Comparison of ENCODE assay signal across 18 cellular contexts in genomic region chr10:77121829-77122228, GRCh38.
DNase-seq lines count a peak whose midpoint lies in the region; ATAC-seq and TF ChIP-seq lines count a peak whose summit lies in the region.
"Had no signal": no experiment of that assay in that cellular context is flagged by ENCODE, and none has a peak within 500 bp of the region (broad histone marks: within the 10 kb centered on the region; RNA-seq: fewer than 3 reads in every experiment).

No MANE protein-coding gene starts in this region.

- H3K27ac ChIP-seq in endodermal cell (ENCODE audit: low read depth, low read length): no peak overlapping the region
- no peak overlapping the region for H3K27ac ChIP-seq in mesenchymal stem cell (ENCODE audit: low read length, poor library complexity, severe bottlenecking)
- H3K27ac ChIP-seq: BLaER1, C4-2B, GM23248 had no signal

- H3K9me3 ChIP-seq in endodermal cell (ENCODE audit: control insufficient read depth, low read length) (no peaks in the 10 kb centered on the region), mesenchymal stem cell (ENCODE audit: control insufficient read depth, low read length) (no peaks in the 10 kb centered on the region)
- H3K9me3 ChIP-seq: BLaER1, Caco-2 had no signal

- H3K4ac ChIP-seq in mesenchymal stem cell (ENCODE audit: low read depth in 1 of 2, low read length in 2 of 2): no peak overlapping the region

- no peak overlapping the region for H3K4me3 Mint-ChIP-seq in endodermal cell
- H3K4me3 Mint-ChIP-seq: B cell; CD4-positive, CD25-positive, alpha-beta regulatory T cell; CD8-positive, alpha-beta T cell had no signal

- ATAC-seq in Right ventricle myocardium superior (ENCODE audit: poor library complexity) (no peak), Right ventricle myocardium inferior (no peak), HG03159 (IDR thresholded peaks at IDR 0.05; ENCODE audit: unreplicated experiment) (no peak), GM18873 (IDR thresholded peaks at IDR 0.05; ENCODE audit: low FRiP score, unreplicated experiment) (no peak)
- ATAC-seq: CD8-positive, alpha-beta T cell had no signal

- H2BK120ac ChIP-seq in mesenchymal stem cell (ENCODE audit: low read depth, low read length): no peak overlapping the region

- H3K4me1 Mint-ChIP-seq in endodermal cell: peaks cover 4% of the 10 kb centered on the region
- H3K4me1 Mint-ChIP-seq: B cell; CD4-positive, CD25-positive, alpha-beta regulatory T cell had no signal

- H3K9ac ChIP-seq in endodermal cell (ENCODE audit: extremely low read depth, low read length, poor library complexity, severe bottlenecking) (no peak overlapping the region), mesenchymal stem cell (ENCODE audit: low read length) (no peak overlapping the region)
- H3K9ac ChIP-seq: BLaER1, GM23248 had no signal

- H3K14ac ChIP-seq in mesenchymal stem cell (ENCODE audit: low read length in 2 of 2): no peak overlapping the region

- H3K27ac Mint-ChIP-seq in endodermal cell: no peak overlapping the region
- H3K27ac Mint-ChIP-seq: B cell; CD4-positive, CD25-positive, alpha-beta regulatory T cell; CD8-positive, alpha-beta T cell had no signal

- H2AFZ ChIP-seq in mesenchymal stem cell (ENCODE audit: low read depth, low read length): no peak overlapping the region
- H2AFZ ChIP-seq: GM23248 had no signal

- 92 to 100% methylated on average over 2 to 10 of the region's 10 CpGs for WGBS in endodermal cell (ENCODE audit: insufficient coverage in 1 of 2, insufficient read length in 1 of 2), 2 experiments
- WGBS in mesenchymal stem cell: 96% methylated on average over 8 of the region's 10 CpGs

- H3K4me3 ChIP-seq in endodermal cell (ENCODE audit: low read length) (no peak overlapping the region), mesenchymal stem cell (ENCODE audit: insufficient read depth in 1 of 2, low read depth in 1 of 2, low read length in 2 of 2) (no peak overlapping the region)
- H3K4me3 ChIP-seq: BLaER1, GM23248 had no signal

- no peak overlapping the region for H4K91ac ChIP-seq in mesenchymal stem cell (ENCODE audit: low read length)

- peak overlapping the region; percentile 18 for H2BK15ac ChIP-seq in mesenchymal stem cell (ENCODE audit: low read depth, poor library complexity, severe bottlenecking)

- H3K27me3 ChIP-seq in endodermal cell (ENCODE audit: control insufficient read depth, insufficient read depth, low read length, poor library complexity, severe bottlenecking) (no peaks in the 10 kb centered on the region), mesenchymal stem cell (ENCODE audit: control insufficient read depth in 1 of 2, insufficient read depth in 1 of 2, low read length in 2 of 2) (no peaks in the 10 kb centered on the region)
- H3K27me3 ChIP-seq: BLaER1 had no signal

- TF ChIP-seq CTCF in endodermal cell (conservative IDR thresholded peaks at IDR 0.05): no peak

- no peaks in the 10 kb centered on the region for H3K36me3 Mint-ChIP-seq in endodermal cell (ENCODE audit: low read depth)
- H3K36me3 Mint-ChIP-seq: CD4-positive, CD25-positive, alpha-beta regulatory T cell; CD8-positive, alpha-beta T cell had no signal

- H2BK5ac ChIP-seq in mesenchymal stem cell (ENCODE audit: low read depth, low read length, poor library complexity, severe bottlenecking): no peak overlapping the region

- H2BK12ac ChIP-seq in mesenchymal stem cell (ENCODE audit: low read length in 2 of 2): no peak overlapping the region

- H4K8ac ChIP-seq in mesenchymal stem cell (ENCODE audit: low read length): no peak overlapping the region

- no peak overlapping the region for H3K4me2 ChIP-seq in mesenchymal stem cell (ENCODE audit: low read length, poor library complexity, severe bottlenecking)
- H3K4me2 ChIP-seq: BLaER1 had no signal

- H3K4me1 ChIP-seq in endodermal cell (ENCODE audit: control insufficient read depth, insufficient read depth, low read length) (no peaks in the 10 kb centered on the region), mesenchymal stem cell (ENCODE audit: control insufficient read depth, insufficient read depth, low read depth, low read length) (peaks cover 1% of the 10 kb centered on the region)
- H3K4me1 ChIP-seq: Caco-2 had no signal

- no peak overlapping the region for H2AK5ac ChIP-seq in mesenchymal stem cell (ENCODE audit: low read length, severe bottlenecking)

- H3K36me3 ChIP-seq in endodermal cell (ENCODE audit: control insufficient read depth, insufficient read depth, low read length): no peaks in the 10 kb centered on the region
- no peaks in the 10 kb centered on the region for H3K36me3 ChIP-seq in mesenchymal stem cell (ENCODE audit: control insufficient read depth in 1 of 2, insufficient read depth in 2 of 2, low read depth in 1 of 2, low read length in 2 of 2)
- H3K36me3 ChIP-seq: BLaER1 had no signal

- H3K9me3 Mint-ChIP-seq in endodermal cell: no peaks in the 10 kb centered on the region
- H3K9me3 Mint-ChIP-seq: CD8-positive, alpha-beta T cell had no signal

- peaks cover 1% of the 10 kb centered on the region for H3K27me3 Mint-ChIP-seq in endodermal cell (ENCODE audit: insufficient read depth)
- H3K27me3 Mint-ChIP-seq: CD4-positive, CD25-positive, alpha-beta regulatory T cell had no signal

- no peak overlapping the region for H3K23ac ChIP-seq in mesenchymal stem cell (ENCODE audit: low read length in 2 of 2)

- DNase-seq in Right ventricle myocardium superior (peak; percentile 49), Right ventricle myocardium inferior (ENCODE audit: missing footprints) (no peak), endodermal cell (peak; percentile 38), mesenchymal stem cell (no peak)
- DNase-seq in stimulated activated CD8-positive, alpha-beta memory T cell treated with anti-CD3 and anti-CD28 coated beads, Interleukin-4, amount 100 ng/mL, for 48 hours: no peak
- DNase-seq: Caco-2; CD4-positive, CD25-positive, alpha-beta regulatory T cell; CD8-positive, alpha-beta T cell; DMS153; DND-41; GM23248; H7; HCEC 1CT had no signal

- intact Hi-C loops in Right ventricle myocardium superior (cut with DNase I) (no loop called here), Right ventricle myocardium inferior (cut with DNase I) (no loop called here)

- H3K18ac ChIP-seq in mesenchymal stem cell (ENCODE audit: low read depth in 1 of 2, low read length in 2 of 2): no peak overlapping the region

- H3K79me1 ChIP-seq in mesenchymal stem cell (replicated peaks; ENCODE audit: low read length, poor library complexity, severe bottlenecking): peaks cover 6% of the 10 kb centered on the region

Comparison
In these comparisons a context has a peak if more than half of its experiments do, and no peak if none do; other contexts are left out.
1. DNase-seq: peak in Right ventricle myocardium superior (single experiment) and endodermal cell (single experiment); none in Right ventricle myocardium inferior (single experiment), mesenchymal stem cell (single experiment) and stimulated activated CD8-positive, alpha-beta memory T cell treated with anti-CD3 and anti-CD28 coated beads, Interleukin-4, amount 100 ng/mL, for 48 hours (single experiment).